ENCODE assay signal across 14 cellular contexts in the genomic region with DNA sequence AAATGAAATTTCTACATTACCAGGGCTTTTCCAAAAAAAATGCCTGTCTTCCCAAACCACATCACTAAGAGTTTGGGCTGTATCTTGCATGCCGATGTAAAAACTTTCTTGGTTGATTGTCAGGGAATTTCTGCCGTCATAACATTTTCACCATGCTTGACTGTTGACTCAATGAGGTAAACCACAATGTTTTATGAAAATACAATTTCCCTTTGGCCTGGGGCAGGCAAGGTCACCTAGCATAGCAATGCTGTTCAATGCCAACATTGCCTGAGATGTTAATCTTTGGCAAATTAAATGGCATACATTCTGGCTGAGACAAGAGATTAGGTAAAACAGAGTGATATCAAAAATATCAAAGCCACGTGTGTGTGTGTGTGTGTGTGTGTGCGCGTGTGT.
DNase-seq lines count a peak whose midpoint lies in the region; ATAC-seq and TF ChIP-seq lines count a peak whose summit lies in the region.
"Had no signal": no experiment of that assay in that cellular context is flagged by ENCODE, and none has a peak within 500 bp of the region (broad histone marks: within the 10 kb centered on the region; RNA-seq: fewer than 3 reads in every experiment).

No MANE protein-coding gene starts in this region.

- H3K36me3 ChIP-seq in upper lobe of right lung (no peaks in the 10 kb centered on the region), body of pancreas (replicated peaks in 1 of 2; ENCODE audit: insufficient read depth in 1 of 2, low read depth in 2 of 2) (no peaks in the 10 kb centered on the region)
- H3K36me3 ChIP-seq: lower lobe of right lung had no signal

- H3K27ac ChIP-seq in upper lobe of right lung, result no peak overlapping the region
- no peak overlapping the region for H3K27ac ChIP-seq in body of pancreas
- H3K27ac ChIP-seq: lower lobe of right lung had no signal

- ATAC-seq in upper lobe of right lung, result no peak
- ATAC-seq in body of pancreas, result no peak
- ATAC-seq: activated naive CD8-positive, alpha-beta T cell treated with anti-CD3 and anti-CD28 coated beads, Interleukin-2, amount 50 U/mL, for 24 hours; lower lobe of right lung had no signal

- TF ChIP-seq POLR2A in body of pancreas (IDR thresholded peaks at IDR 0.05), result no peak

- TF ChIP-seq CTCF in upper lobe of right lung (IDR thresholded peaks at IDR 0.05) (no peak), body of pancreas (IDR thresholded peaks at IDR 0.05) (no peak)

- H3K9me3 ChIP-seq in upper lobe of right lung (no peaks in the 10 kb centered on the region), body of pancreas (no peaks in the 10 kb centered on the region)
- H3K9me3 ChIP-seq: lower lobe of right lung had no signal

- intact Hi-C loops in upper lobe of right lung (cut with DNase I), result no loop called here
- intact Hi-C loops in body of pancreas (cut with DNase I), result no loop called here

- H3K4me1 ChIP-seq in upper lobe of right lung (no peaks in the 10 kb centered on the region), body of pancreas (no peaks in the 10 kb centered on the region)
- H3K4me1 ChIP-seq: lower lobe of right lung had no signal

- WGBS in body of pancreas, 2 donors, result 43 to 72% methylated on average over 5 of the region's 5 CpGs

- no peak overlapping the region for H3K4me3 ChIP-seq in upper lobe of right lung
- H3K4me3 ChIP-seq in body of pancreas, result no peak overlapping the region
- H3K4me3 ChIP-seq: lower lobe of right lung had no signal

- DNase-seq in AG08395 (ENCODE audit: low spot score) (peak; percentile 66), HT1080 (ENCODE audit: low read depth) (peak; percentile 74), amniotic epithelial cell (ENCODE audit: low read depth) (peak; percentile 92), glomerular visceral epithelial cell (ENCODE audit: extremely low spot score) (peak; percentile 87), upper lobe of right lung (no peak), body of pancreas (no peak), NCI-H2107 (lab: John Stamatoyannopoulos, UW) (no peak), medulla oblongata (ENCODE audit: extremely low spot score) (no peak)
- DNase-seq: activated CD4-positive, alpha-beta memory T cell treated with anti-CD3 and anti-CD28 coated beads for 36 hours; activated naive CD8-positive, alpha-beta T cell treated with anti-CD3 and anti-CD28 coated beads, Interleukin-2, amount 50 U/mL, for 24 hours; cortex of kidney; DMS 273 treated with DMSO at 0.1 percent for 48 hours; lower lobe of right lung; NCI-H510A had no signal

- no peaks in the 10 kb centered on the region for H3K27me3 ChIP-seq in upper lobe of right lung
- H3K27me3 ChIP-seq in body of pancreas, result no peaks in the 10 kb centered on the region

Comparison
In these comparisons a context has a peak if more than half of its experiments do, and no peak if none do; other contexts are left out.
1. DNase-seq: peak in AG08395 (single experiment), HT1080 (single experiment), amniotic epithelial cell (single experiment) and glomerular visceral epithelial cell (single experiment); none in upper lobe of right lung (single experiment), body of pancreas (0 of 4), NCI-H2107 (single experiment) and medulla oblongata (single experiment).